1 cellular context compared by ENCODE assay signal in genomic region chr9:85740821-85741111, GRCh38.
TF ChIP-seq lines count a peak whose summit lies in the region.

No MANE protein-coding gene starts in this region.

TF ChIP-seq in A549, 52 proteins besides CTCF, POLR2A, EP300 and RAD21 (continued from another document):
- no peak for TF ChIP-seq MAZ (IDR thresholded peaks at IDR 0.05; ENCODE audit: borderline replicate concordance, low read depth, low read length)
